Comparison of ENCODE assay signal across 25 cellular contexts in genomic region chrX:124234348-124234747, GRCh38.
"Had no signal": no experiment of that assay in that cellular context is flagged by ENCODE, and none has a peak within 500 bp of the region (broad histone marks: within the 10 kb centered on the region; RNA-seq: fewer than 3 reads in every experiment).

No MANE protein-coding gene starts in this region.

- H3K27ac ChIP-seq: body of pancreas, colonic mucosa, esophagus squamous epithelium had no signal

- H3K36me3 Mint-ChIP-seq: activated naive CD8-positive, alpha-beta T cell had no signal

- H3K9me3 ChIP-seq: body of pancreas, colonic mucosa, esophagus squamous epithelium had no signal

- H3K27me3 ChIP-seq: body of pancreas, colonic mucosa, esophagus squamous epithelium had no signal

- DNase-seq: activated CD4-positive, alpha-beta T cell treated with anti-CD3 and anti-CD28 coated beads for 36 hours; activated CD4-positive, alpha-beta T cell treated with anti-CD3 and anti-CD28 coated beads, Interleukin-2, amount 50 U/mL, for 1 hour; activated CD4-positive, alpha-beta T cell treated with anti-CD3 and anti-CD28 coated beads, Interleukin-2, amount 50 U/mL, for 48 hours; activated CD4-positive, CD25-positive, alpha-beta regulatory T cell; activated CD4-positive, CD25-positive, alpha-beta regulatory T cell treated with anti-CD3 and anti-CD28 coated beads, Interleukin-2, amount 50 U/mL, for 72 hours; activated CD8-positive, alpha-beta memory T cell treated with anti-CD3 and anti-CD28 coated beads for 24 hours; activated CD8-positive, alpha-beta T cell treated with anti-CD3 and anti-CD28 coated beads for 36 hours; activated effector memory CD4-positive, alpha-beta T cell treated with Interleukin-2 at 50 U/mL for 16 hours; activated gamma-delta T cell treated with Interleukin-2 at 50 U/mL for 16 hours; activated naive CD4-positive, alpha-beta T cell treated with anti-CD3 and anti-CD28 coated beads, Interleukin-2, amount 50 U/mL, for 16 hours; activated naive CD4-positive, alpha-beta T cell treated with Interleukin-2 at 50 U/mL for 16 hours; activated T-cell treated with anti-CD3 and anti-CD28 coated beads, Interleukin-2, amount 50 U/mL, for 4 hours; amygdala; aorta; body of pancreas; caudate nucleus; colonic mucosa; effector memory CD4-positive, alpha-beta T cell; erythroblast; esophagus squamous epithelium; foreskin melanocyte; glutamatergic neuron; T-helper 2 cell had no signal

- H3K9me3 Mint-ChIP-seq: activated CD8-positive, alpha-beta T cell treated with anti-CD3 and anti-CD28 coated beads for 36 hours; activated T-cell treated with anti-CD3 and anti-CD28 coated beads, Interleukin-2, amount 50 U/mL, for 4 hours; activated T-helper 17 cell treated with anti-CD3 and anti-CD28 coated beads, Interleukin-2, amount 50 U/mL, for 72 hours had no signal

- H3K4me3 ChIP-seq: body of pancreas, colonic mucosa, esophagus squamous epithelium had no signal

- H3K27ac Mint-ChIP-seq: activated CD4-positive, alpha-beta T cell treated with anti-CD3 and anti-CD28 coated beads for 36 hours; activated CD8-positive, alpha-beta T cell treated with anti-CD3 and anti-CD28 coated beads for 36 hours; activated naive CD8-positive, alpha-beta T cell; activated T-helper 17 cell treated with anti-CD3 and anti-CD28 coated beads, Interleukin-2, amount 50 U/mL, for 72 hours had no signal

- H3K36me3 ChIP-seq: colonic mucosa, esophagus squamous epithelium had no signal

- H3K4me3 Mint-ChIP-seq: activated CD4-positive, alpha-beta T cell treated with anti-CD3 and anti-CD28 coated beads for 36 hours; activated CD8-positive, alpha-beta T cell treated with anti-CD3 and anti-CD28 coated beads for 36 hours; activated naive CD8-positive, alpha-beta T cell; activated T-cell treated with anti-CD3 and anti-CD28 coated beads, Interleukin-2, amount 50 U/mL, for 4 hours; activated T-helper 17 cell treated with anti-CD3 and anti-CD28 coated beads, Interleukin-2, amount 50 U/mL, for 72 hours had no signal

- H3K4me1 ChIP-seq: body of pancreas, colonic mucosa, esophagus squamous epithelium had no signal

- H3K27me3 Mint-ChIP-seq: activated CD4-positive, alpha-beta T cell treated with anti-CD3 and anti-CD28 coated beads for 36 hours; activated CD8-positive, alpha-beta T cell treated with anti-CD3 and anti-CD28 coated beads for 36 hours; activated naive CD8-positive, alpha-beta T cell; activated T-helper 17 cell treated with anti-CD3 and anti-CD28 coated beads, Interleukin-2, amount 50 U/mL, for 72 hours had no signal
